12 cellular contexts compared by ENCODE assay signal in genomic region chr19:42932497-42933101, GRCh38. TPM values are rescaled to one million over a fixed set of nuclear protein-coding genes. Genes with fewer than 3 reads are reported as not detected.
DNase-seq lines count a peak whose midpoint lies in the region; ATAC-seq, FAIRE-seq and TF ChIP-seq lines count a peak whose summit lies in the region.
"Not testable (repeated sequence)": the region's sequence is repeated elsewhere in the genome, so short reads cannot be mapped to it uniquely, and the experiment has no call there.
"Had no signal": no experiment of that assay in that cellular context is flagged by ENCODE, and none has a peak within 500 bp of the region (broad histone marks: within the 10 kb centered on the region; RNA-seq: fewer than 3 reads in every experiment).

No MANE protein-coding gene starts in this region.

- peak overlapping the region; percentile 7; the same call in 1 of the 2 replicates for H3K4me2 ChIP-seq in PC-3 (ENCODE audit: low read length)

- H3K9me2 ChIP-seq in PC-3 (replicated peaks; ENCODE audit: low read length) = not testable (repeated sequence)

- H3K27me3 ChIP-seq in PC-3 (ENCODE audit: low read length); adipocyte (replicated peaks; ENCODE audit: control insufficient read depth, insufficient read depth, low read length): not testable (repeated sequence)

- not testable (repeated sequence) for H2AFZ ChIP-seq in PC-3 (ENCODE audit: low read length)

- not testable (repeated sequence) for H3K79me2 ChIP-seq in PC-3 (ENCODE audit: low read length)

- H3F3A ChIP-seq in PC-3 (ENCODE audit: low read length, unreplicated experiment) = not testable (repeated sequence)

- H3K4me3 ChIP-seq in PC-3 (ENCODE audit: low read length); adipocyte (ENCODE audit: low read length); choroid plexus epithelial cell (ENCODE audit: low read depth, low read length); fibroblast of villous mesenchyme (ENCODE audit: low read depth, low read length); mesodermal cell (ENCODE audit: extremely low read depth, insufficient read depth, low read length, poor library complexity, severe bottlenecking): not testable (repeated sequence)

- H3K9ac ChIP-seq in PC-3 (ENCODE audit: low read length); adipocyte (ENCODE audit: low read length): not testable (repeated sequence)

- CTCF ChIA-PET in PC-3 (lab: Charles Lee) = interaction anchor here (0.6 kb wide), 1 partner anchor 179 kb away, joined by 4 read pairs; no protein-coding TSS in a partner anchor

- FAIRE-seq in H54 (lab: Jason Lieb, UNC) = peak; percentile 77

- BruUV-seq in PC-3 (replicated peaks; lab: Mats Ljungman, UMichigan) = not testable (repeated sequence)

- not testable (repeated sequence) for TF ChIP-seq POLR2A in H54 (IDR thresholded peaks at IDR 0.05; ENCODE audit: low read depth, low read length)

- not testable (repeated sequence) for ATAC-seq in PC-3

- not testable (repeated sequence) for TF ChIP-seq CTCF in PC-3 (conservative IDR thresholded peaks at IDR 0.05; ENCODE audit: low read depth, low read length); choroid plexus epithelial cell (conservative IDR thresholded peaks at IDR 0.05; ENCODE audit: low read depth, low read length); fibroblast of villous mesenchyme (IDR thresholded peaks at IDR 0.05; ENCODE audit: insufficient read depth, low read depth, low read length)

- POLR2A ChIA-PET in PC-3 (lab: Charles Lee; ENCODE audit: unreplicated experiment) = not testable (repeated sequence)

- H3K9me3 ChIP-seq in PC-3 (ENCODE audit: low read length); adipocyte (ENCODE audit: control insufficient read depth, low read length); mesodermal cell (ENCODE audit: control insufficient read depth, low read length): not testable (repeated sequence)

- intact Hi-C loops in PC-3 (cut with micrococcal nuclease) = loop anchor here (5.0 kb wide), 1 partner anchor 100 kb away; no protein-coding TSS in a partner anchor

- 40 to 89% methylated on average over 1 to 2 of the region's 4 CpGs for WGBS in mesodermal cell (ENCODE audit: insufficient coverage in 2 of 2), 2 experiments

- peak; percentile 72 for DNase-seq in AG20443 (ENCODE audit: low spot score)
- not testable (repeated sequence) for DNase-seq in H54 (ENCODE audit: insufficient read length, low spot score)
- peak; percentile 66 for DNase-seq in PC-3
- DNase-seq in adipocyte (ENCODE audit: low read depth) = peak; percentile 74
- DNase-seq in choroid plexus epithelial cell (ENCODE audit: low read depth) = peak; percentile 84
- peak; percentile 87 for DNase-seq in fibroblast of villous mesenchyme (ENCODE audit: low read depth)

- H3K27ac ChIP-seq in PC-3 (ENCODE audit: low read length) (peak overlapping the region; percentile 72), mesodermal cell (ENCODE audit: low read depth, low read length, severe bottlenecking) (peak overlapping the region; percentile 91)

- not testable (repeated sequence) for H3K36me3 ChIP-seq in PC-3 (ENCODE audit: low read depth, low read length); adipocyte (ENCODE audit: control insufficient read depth, insufficient read depth, low read length, severe bottlenecking); mesodermal cell (ENCODE audit: control insufficient read depth, insufficient read depth, low read length)

- not testable (repeated sequence) for H3K4me1 ChIP-seq in PC-3 (ENCODE audit: insufficient read depth, low read length); adipocyte (ENCODE audit: control insufficient read depth, insufficient read depth, low read length); mesodermal cell (ENCODE audit: control insufficient read depth, insufficient read depth, low read length, poor library complexity, severe bottlenecking)

- H4K20me1 ChIP-seq in PC-3 (ENCODE audit: low read length) = not testable (repeated sequence)

RNA-seq across cellular contexts. Expression of gene PSG7, which starts 4.4 kb away (rescaled TPM):
- total RNA-seq in PC-3 (2014; rRNA removed) (not detected in 2 replicates), fibroblast of villous mesenchyme (not detected in 2 replicates)
- 0.22 TPM for polyA plus RNA-seq in mesodermal cell (2013, experiment 1 of 2)
- not detected for polyA plus RNA-seq in mesodermal cell (2013, experiment 2 of 2)
- total RNA-seq: activated T-cell treated with anti-CD3 and anti-CD28 coated beads, Interleukin-2, amount 50 U/mL, for 72 hours; osteocyte; skeletal muscle tissue; upper lobe of right lung had no signal

RNA-seq across cellular contexts. Expression of gene PSG6, which starts 14.9 kb away (rescaled TPM):
- not detected in 2 replicates for total RNA-seq in PC-3 (2014; rRNA removed)
- 0.32 and 4.3 TPM in 2 replicates for total RNA-seq in fibroblast of villous mesenchyme
- not detected for polyA plus RNA-seq in mesodermal cell (2013, experiment 1 of 2)
- polyA plus RNA-seq in mesodermal cell (2013, experiment 2 of 2) = not detected
- total RNA-seq: activated T-cell treated with anti-CD3 and anti-CD28 coated beads, Interleukin-2, amount 50 U/mL, for 72 hours; osteocyte; skeletal muscle tissue; upper lobe of right lung had no signal

RNA-seq across cellular contexts. Expression of gene PSG1, which starts 53.1 kb away (rescaled TPM):
- total RNA-seq in PC-3 (2014; rRNA removed) (not detected in 2 replicates), fibroblast of villous mesenchyme (3.9 and 11.2 TPM in 2 replicates)
- polyA plus RNA-seq in mesodermal cell (2013, experiment 1 of 2) = 0.11 TPM
- polyA plus RNA-seq in mesodermal cell (2013, experiment 2 of 2) = 0.35 TPM
- total RNA-seq: activated T-cell treated with anti-CD3 and anti-CD28 coated beads, Interleukin-2, amount 50 U/mL, for 72 hours; lower leg skin; osteocyte; skeletal muscle tissue; upper lobe of right lung had no signal
